ENCODE assay signal across 8 cellular contexts in the genomic region with DNA sequence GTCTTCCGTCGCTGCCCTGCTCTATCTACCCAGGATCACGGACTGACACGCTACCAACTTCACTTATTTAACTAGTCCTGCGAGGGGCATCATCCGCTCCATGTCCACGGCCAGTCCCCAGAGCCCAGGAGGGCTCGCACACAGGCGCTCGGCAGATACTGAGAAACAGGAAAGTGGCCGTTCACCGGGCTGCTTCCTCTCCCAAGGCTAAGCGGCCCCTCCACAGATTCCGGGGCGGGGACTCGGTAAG. TPM values are rescaled to one million over a fixed set of nuclear protein-coding genes. Genes with fewer than 3 reads are reported as not detected.
DNase-seq lines count a peak whose midpoint lies in the region; ATAC-seq, FAIRE-seq and TF ChIP-seq lines count a peak whose summit lies in the region.

No MANE protein-coding gene starts in this region.

- H2BK15ac ChIP-seq in H1 (ENCODE audit: low read length): no peak overlapping the region

- peaks cover 8% of the 10 kb centered on the region for H3K79me1 ChIP-seq in H1 (ENCODE audit: low read depth, low read length)

- TF ChIP-seq POLR2A in H1 (IDR thresholded peaks at IDR 0.05; ENCODE audit: control extremely low read depth in 1 of 2, low read depth in 2 of 2, low read length in 2 of 2) (no peak), GM12892 (IDR thresholded peaks at IDR 0.05; ENCODE audit: low read depth, low read length) (no peak)

- no peak overlapping the region for H2AFZ ChIP-seq in H1 (ENCODE audit: low read length)

- H3K56ac ChIP-seq in H1 (replicated peaks; ENCODE audit: insufficient read length, low read depth, low read length): peak overlapping the region; percentile 59

- peak overlapping the region; percentile 88 to 99 (median 94) for H3K4me3 Mint-ChIP-seq in naive thymus-derived CD4-positive, alpha-beta T cell

- peaks cover 4% of the 10 kb centered on the region; the same call in 1 of the 2 replicates for H3K23me2 ChIP-seq in H1 (ENCODE audit: low read depth, low read length)

- intact Hi-C loops in naive thymus-derived CD4-positive, alpha-beta T cell (cut with micrococcal nuclease): loop anchor here (1.0 to 5.0 kb wide), 8 partner anchors 17 to 196 kb away; a partner anchor contains a TSS

- peaks cover 6% of the 10 kb centered on the region for H3K36me3 ChIP-seq in BJ (ENCODE audit: control insufficient read depth, insufficient read depth, low read length)
- H3K36me3 ChIP-seq in H1 (ENCODE audit: control insufficient read depth in 2 of 4, insufficient read depth in 4 of 4, low read length in 3 of 4): peaks cover 9 to 30% (median 21%) of the 10 kb centered on the region in 4 experiments; a peak in 7 of 8 replicates
- H3K36me3 ChIP-seq in naive thymus-derived CD4-positive, alpha-beta T cell (ENCODE audit: control insufficient read depth in 2 of 3, insufficient read depth in 3 of 3, low read length in 3 of 3): peaks cover 4 to 35% (median 9%) of the 10 kb centered on the region in 3 experiments

- no peak for TF ChIP-seq RAD21 in H1 (IDR thresholded peaks at IDR 0.05 in 1 of 2, conservative IDR thresholded peaks at IDR 0.05 in 1 of 2; ENCODE audit: low read depth in 2 of 2, low read length in 2 of 2)

- peak overlapping the region; percentile 65 for H4K91ac ChIP-seq in H1 (replicated peaks; ENCODE audit: insufficient read length, low read length)

- FAIRE-seq in H1 (lab: Jason Lieb, UNC) (no peak), GM12892 (lab: Jason Lieb, UNC) (no peak)

- H3K9ac ChIP-seq in H1 (replicated peaks in 1 of 4; ENCODE audit: extremely low read depth in 1 of 4, low read depth in 3 of 4, low read length in 3 of 4): peak overlapping the region; percentile 42 to 86 (median 82); a peak in 6 of 7 replicates

- H3K9me3 ChIP-seq in H1 (ENCODE audit: insufficient read depth in 2 of 2, low read depth in 1 of 2, low read length in 1 of 2): no peaks in the 10 kb centered on the region
- no peaks in the 10 kb centered on the region for H3K9me3 ChIP-seq in naive thymus-derived CD4-positive, alpha-beta T cell (ENCODE audit: control insufficient read depth in 2 of 3, low read length in 3 of 3)

- no peak for TF ChIP-seq EP300 in H1 (IDR thresholded peaks at IDR 0.05; ENCODE audit: borderline replicate concordance in 1 of 2, low read depth in 2 of 2, low read length in 2 of 2)

- no peaks in the 10 kb centered on the region for H3K27me3 Mint-ChIP-seq in naive thymus-derived CD4-positive, alpha-beta T cell

- H3K14ac ChIP-seq in H1 (ENCODE audit: insufficient read length): no peak overlapping the region

- H3K36me3 Mint-ChIP-seq in naive thymus-derived CD4-positive, alpha-beta T cell: peaks cover 0 to 23% (median 3%) of the 10 kb centered on the region in 5 donors

- peaks cover 17 to 64% (median 43%) of the 10 kb centered on the region in 7 donors for H3K4me1 Mint-ChIP-seq in naive thymus-derived CD4-positive, alpha-beta T cell

- peak; percentile 28 for ATAC-seq in GM21528 (IDR thresholded peaks at IDR 0.05; ENCODE audit: low FRiP score, unreplicated experiment)
- ATAC-seq in naive thymus-derived CD4-positive, alpha-beta T cell: no peak
- ATAC-seq in HG03521 (IDR thresholded peaks at IDR 0.05; ENCODE audit: unreplicated experiment): no peak

- no peak overlapping the region for H2BK120ac ChIP-seq in H1 (replicated peaks; ENCODE audit: low read depth, low read length)

- DNase-seq in BJ (ENCODE audit: low read depth) (no peak), RWPE1 (ENCODE audit: low spot score) (no peak), H1 (ENCODE audit: low read depth in 1 of 2, low spot score in 2 of 2) (no peak), GM12892 (ENCODE audit: insufficient read length) (no peak), occipital lobe (lab: John Stamatoyannopoulos, UW) (no peak)
- no peak for DNase-seq in naive thymus-derived CD4-positive, alpha-beta T cell

- WGBS in H1 (ENCODE audit: extremely low coverage in 1 of 2, insufficient coverage in 1 of 2, insufficient read length in 1 of 2, insufficient replicate concordance in 2 of 2, low coverage in 1 of 2, low lambda C conversion rate in 2 of 2, missing lambda C conversion rate in 1 of 2), 2 experiments: 9% methylated on average over 10 of the region's 16 CpGs; no CpG with 5 or more reads in 1 of the 2 experiments

- peak overlapping the region; percentile 63 for H3K4ac ChIP-seq in H1 (replicated peaks; ENCODE audit: insufficient read length, low read depth, low read length)

- H3K27ac ChIP-seq in RWPE1 (peak overlapping the region; percentile 86), H1 (ENCODE audit: low read depth, low read length) (peak overlapping the region; percentile 41; the same call in 1 of the 2 replicates)
- peak overlapping the region; percentile 93 for H3K27ac ChIP-seq in naive thymus-derived CD4-positive, alpha-beta T cell (ENCODE audit: low read depth, low read length)

- TF ChIP-seq CTCF in BJ (IDR thresholded peaks at IDR 0.05; ENCODE audit: insufficient read depth, low read depth, low read length) (no peak), RWPE1 (conservative IDR thresholded peaks at IDR 0.05; ENCODE audit: low read depth) (no peak), H1 (IDR thresholded peaks at IDR 0.05; ENCODE audit: control extremely low read depth in 1 of 3, insufficient read depth in 1 of 3, low read depth in 1 of 3, low read length in 3 of 3) (no peak)

- H3K4me2 ChIP-seq in H1 (ENCODE audit: insufficient read depth in 1 of 2, low read depth in 2 of 2, low read length in 2 of 2): peak overlapping the region; percentile 77 to 84

- H4K5ac ChIP-seq in H1 (ENCODE audit: insufficient read length, low read depth, low read length): peak overlapping the region; percentile 38

- H3K4me1 ChIP-seq in H1 (replicated peaks in 1 of 4; ENCODE audit: control insufficient read depth in 3 of 4, insufficient read depth in 4 of 4, low read length in 3 of 4): peaks cover 3 to 11% (median 8%) of the 10 kb centered on the region in 4 experiments
- H3K4me1 ChIP-seq in naive thymus-derived CD4-positive, alpha-beta T cell (ENCODE audit: control insufficient read depth in 2 of 2, insufficient read depth in 2 of 2, low read length in 2 of 2): peaks cover 35 to 50% of the 10 kb centered on the region in 2 donors

- H3K79me2 ChIP-seq in H1 (ENCODE audit: control insufficient read depth in 1 of 2, insufficient read depth in 2 of 2, low read length in 2 of 2): peaks cover 0 to 24% of the 10 kb centered on the region in 2 experiments; a peak in 2 of 4 replicates

- CTCF ChIA-PET in BJ (lab: Yijun Ruan, JAX) (no interaction called here), RWPE1 (lab: Yijun Ruan, JAX) (no interaction called here), H1 (lab: Charles Lee; ENCODE audit: partially characterized antibody) (interaction anchor here (0.6 to 1.3 kb wide), 2 partner anchors 9 to 174 kb away, joined by 3 to 5 read pairs; no protein-coding TSS in a partner anchor)
- CTCF ChIA-PET in naive thymus-derived CD4-positive, alpha-beta T cell (lab: Charles Lee): interaction anchor here (0.5 kb wide), 1 partner anchor 214 kb away, joined by 3 read pairs; no protein-coding TSS in a partner anchor

- peak overlapping the region; percentile 65; the same call in 1 of the 2 replicates for H3K18ac ChIP-seq in H1 (ENCODE audit: extremely low read depth, low read length)

- H2AK5ac ChIP-seq in H1 (ENCODE audit: low read depth, low read length): no peak overlapping the region

- H2BK20ac ChIP-seq in H1 (ENCODE audit: low read length): no peak overlapping the region

- peaks cover 8% of the 10 kb centered on the region in 2 experiments for H4K20me1 ChIP-seq in H1 (replicated peaks in 1 of 2; ENCODE audit: control insufficient read depth in 1 of 2, insufficient read depth in 2 of 2, low read length in 2 of 2)

- 0 out of 2 replicates have a peak overlapping the region, but pooled peaks have one; percentile 6 for H2BK12ac ChIP-seq in H1 (ENCODE audit: low read depth, low read length)

- POLR2A ChIA-PET in BJ (lab: Charles Lee): no interaction called here
- POLR2A ChIA-PET in RWPE1 (lab: Yijun Ruan, JAX; ENCODE audit: low non-redundant PET): interaction anchor here (1.6 kb wide), 1 partner anchor 10 kb away, joined by 3 read pairs; a partner anchor contains a TSS
- POLR2A ChIA-PET in H1 (lab: Charles Lee; ENCODE audit: partially characterized antibody): interaction anchor here (0.9 to 9.3 kb wide), 21 partner anchors 8 to 358 kb away, joined by 3 to 65 read pairs (median 3); a partner anchor contains a TSS
- POLR2A ChIA-PET in naive thymus-derived CD4-positive, alpha-beta T cell (lab: Charles Lee): interaction anchor here (0.7 to 3.0 kb wide), 9 partner anchors 9 to 226 kb away, joined by 3 to 26 read pairs (median 3); a partner anchor contains a TSS

- no peak overlapping the region for H3K23ac ChIP-seq in H1 (ENCODE audit: insufficient read length)

- peak overlapping the region; percentile 92 for H4K8ac ChIP-seq in H1 (ENCODE audit: extremely low read depth, insufficient read depth, low read length)

- H3K27me3 ChIP-seq in BJ (ENCODE audit: control insufficient read depth, insufficient read depth, low read length): no peaks in the 10 kb centered on the region
- no peaks in the 10 kb centered on the region for H3K27me3 ChIP-seq in H1 (replicated peaks in 1 of 4; ENCODE audit: control insufficient read depth in 3 of 4, extremely low read depth in 1 of 4, insufficient read depth in 3 of 4, low read length in 3 of 4)
- H3K27me3 ChIP-seq in naive thymus-derived CD4-positive, alpha-beta T cell (ENCODE audit: control insufficient read depth in 2 of 2, insufficient read depth in 2 of 2, low read length in 2 of 2): no peaks in the 10 kb centered on the region

- peak overlapping the region; percentile 85; the same call in 1 of the 2 replicates for H2BK5ac ChIP-seq in H1 (ENCODE audit: low read depth, low read length)

- peak overlapping the region; percentile 84 to 97 (median 92) for H3K27ac Mint-ChIP-seq in naive thymus-derived CD4-positive, alpha-beta T cell

- peaks cover 0 to 2% (median 0%) of the 10 kb centered on the region in 11 donors for H3K9me3 Mint-ChIP-seq in naive thymus-derived CD4-positive, alpha-beta T cell

- H3K4me3 ChIP-seq in BJ (ENCODE audit: low read depth, low read length) (peak overlapping the region; percentile 87), H1 (ENCODE audit: extremely low read depth in 1 of 4, insufficient read depth in 2 of 4, low read depth in 3 of 4, low read length in 4 of 4) (peak overlapping the region; percentile 62 to 95 (median 88))
- peak overlapping the region; percentile 86 for H3K4me3 ChIP-seq in naive thymus-derived CD4-positive, alpha-beta T cell (ENCODE audit: low read length)

RNA-seq across cellular contexts. Expression of a gene that starts 0.4 kb away (rescaled TPM):
- polyA plus RNA-seq in BJ (2011; rRNA removed) (18.4 and 29.6 TPM in 2 replicates), H1 (2011; rRNA removed) (61.9 and 97.9 TPM in 2 replicates)
- polyA minus RNA-seq in BJ (2011; rRNA and poly(A)+ RNA removed): 1.7 and 3.3 TPM in 2 replicates
- 35.9 and 41.5 TPM in 2 replicates for total RNA-seq in H1 (2021; fragmentation: NEBNext Ultra II Directional; extraction: Animal tissue kit (Norgen Biotek cat#: 25700))
- polyA plus RNA-seq in H1 (2011; cell fraction: cytosol; rRNA removed): 87.0 TPM
- polyA plus RNA-seq in H1 (2011; cell fraction: nucleus; rRNA removed): 64.0 TPM
- 31.4 to 46.5 TPM (median 41.9 TPM) in 4 replicates for polyA plus RNA-seq in H1 (2012, experiment 1 of 2)
- polyA plus RNA-seq in H1 (2012, experiment 2 of 2): 43.9 TPM
- polyA plus RNA-seq in H1 (2013, experiment 1 of 2): 37.3 TPM
- 38.6 TPM for polyA plus RNA-seq in H1 (2013, experiment 2 of 2)
- polyA minus RNA-seq in H1 (2011; rRNA and poly(A)+ RNA removed): 7.8 and 9.4 TPM in 2 replicates
- 12.5 TPM for polyA minus RNA-seq in H1 (2011; cell fraction: cytosol; rRNA and poly(A)+ RNA removed)
- polyA minus RNA-seq in H1 (2011; cell fraction: nucleus; rRNA and poly(A)+ RNA removed): 23.0 TPM
- 10 to 100 TPM; 35.9 to 61.9 (median 47.5) TPM for total RNA-seq in naive thymus-derived CD4-positive, alpha-beta T cell
- 100 to 1,000 TPM; 108 to 123 TPM for polyA plus RNA-seq in naive thymus-derived CD4-positive, alpha-beta T cell
- 10.8 TPM for polyA plus RNA-seq in GM12892 (2012; ENCODE audit: missing spikeins)
- 5.5 TPM for total RNA-seq in occipital lobe

RNA-seq across cellular contexts. Expression of a gene that starts 0.5 kb away (rescaled TPM):
- polyA plus RNA-seq in BJ (2011; rRNA removed) (10.8 and 10.9 TPM in 2 replicates), H1 (2011; rRNA removed) (17.6 and 23.3 TPM in 2 replicates)
- polyA minus RNA-seq in BJ (2011; rRNA and poly(A)+ RNA removed): 2.2 and 2.6 TPM in 2 replicates
- total RNA-seq in H1 (2021; fragmentation: NEBNext Ultra II Directional; extraction: Animal tissue kit (Norgen Biotek cat#: 25700)): 38.6 and 39.8 TPM in 2 replicates
- 28.0 TPM for polyA plus RNA-seq in H1 (2011; cell fraction: cytosol; rRNA removed)
- polyA plus RNA-seq in H1 (2011; cell fraction: nucleus; rRNA removed): 24.2 TPM
- 38.1 to 44.2 TPM (median 40.1 TPM) in 4 replicates for polyA plus RNA-seq in H1 (2012, experiment 1 of 2)
- 19.9 TPM for polyA plus RNA-seq in H1 (2012, experiment 2 of 2)
- polyA plus RNA-seq in H1 (2013, experiment 1 of 2): 40.4 TPM
- 44.2 TPM for polyA plus RNA-seq in H1 (2013, experiment 2 of 2)
- 3.2 and 4.4 TPM in 2 replicates for polyA minus RNA-seq in H1 (2011; rRNA and poly(A)+ RNA removed)
- 8.4 TPM for polyA minus RNA-seq in H1 (2011; cell fraction: cytosol; rRNA and poly(A)+ RNA removed)
- 9.5 TPM for polyA minus RNA-seq in H1 (2011; cell fraction: nucleus; rRNA and poly(A)+ RNA removed)
- 10 to 100 TPM; 16.3 to 33.5 (median 27.1) TPM for total RNA-seq in naive thymus-derived CD4-positive, alpha-beta T cell
- 10 to 100 TPM; 10.0 to 26.0 TPM for polyA plus RNA-seq in naive thymus-derived CD4-positive, alpha-beta T cell
- 14.9 TPM for polyA plus RNA-seq in GM12892 (2012; ENCODE audit: missing spikeins)
- total RNA-seq in occipital lobe: 3.9 TPM

RNA-seq across cellular contexts. Expression of a gene that starts 9.7 kb away (rescaled TPM):
- 0.36 and 0.37 TPM in 2 replicates for polyA plus RNA-seq in BJ (2011; rRNA removed)
- 1.9 TPM in 1 of 2 replicates, not detected in the other for polyA minus RNA-seq in BJ (2011; rRNA and poly(A)+ RNA removed)
- 5.8 and 6.4 TPM in 2 replicates for total RNA-seq in H1 (2021; fragmentation: NEBNext Ultra II Directional; extraction: Animal tissue kit (Norgen Biotek cat#: 25700))
- 12.9 and 15.1 TPM in 2 replicates for polyA plus RNA-seq in H1 (2011; rRNA removed)
- 7.8 TPM for polyA plus RNA-seq in H1 (2011; cell fraction: cytosol; rRNA removed)
- polyA plus RNA-seq in H1 (2011; cell fraction: nucleus; rRNA removed): 8.5 TPM
- polyA plus RNA-seq in H1 (2012, experiment 1 of 2): 7.9 to 8.8 TPM (median 8.4 TPM) in 4 replicates
- 11.4 TPM for polyA plus RNA-seq in H1 (2012, experiment 2 of 2)
- polyA plus RNA-seq in H1 (2013, experiment 1 of 2): 6.9 TPM
- polyA plus RNA-seq in H1 (2013, experiment 2 of 2): 5.8 TPM
- polyA minus RNA-seq in H1 (2011; rRNA and poly(A)+ RNA removed): 1.6 and 5.0 TPM in 2 replicates
- 3.7 TPM for polyA minus RNA-seq in H1 (2011; cell fraction: cytosol; rRNA and poly(A)+ RNA removed)
- 1.5 TPM for polyA minus RNA-seq in H1 (2011; cell fraction: nucleus; rRNA and poly(A)+ RNA removed)
- total RNA-seq in naive thymus-derived CD4-positive, alpha-beta T cell: 10 to 100 TPM in 1 of 5 experiments, 1 to 10 TPM in 4; 1.0 to 28.0 (median 1.9) TPM
- 1 to 10 TPM; 2.0 to 2.6 TPM for polyA plus RNA-seq in naive thymus-derived CD4-positive, alpha-beta T cell
- polyA plus RNA-seq in GM12892 (2012; ENCODE audit: missing spikeins): 3.5 TPM
- total RNA-seq in occipital lobe: not detected

RNA-seq across cellular contexts. Expression of a gene that starts 17.6 kb away (rescaled TPM):
- polyA plus RNA-seq in BJ (2011; rRNA removed): 48.8 and 70.8 TPM in 2 replicates
- 15.1 and 16.8 TPM in 2 replicates for polyA minus RNA-seq in BJ (2011; rRNA and poly(A)+ RNA removed)
- 37.0 and 41.8 TPM in 2 replicates for total RNA-seq in H1 (2021; fragmentation: NEBNext Ultra II Directional; extraction: Animal tissue kit (Norgen Biotek cat#: 25700))
- 60.8 and 64.2 TPM in 2 replicates for polyA plus RNA-seq in H1 (2011; rRNA removed)
- polyA plus RNA-seq in H1 (2011; cell fraction: cytosol; rRNA removed): 84.9 TPM
- polyA plus RNA-seq in H1 (2011; cell fraction: nucleus; rRNA removed): 30.5 TPM
- 48.9 to 59.9 TPM (median 53.7 TPM) in 4 replicates for polyA plus RNA-seq in H1 (2012, experiment 1 of 2)
- polyA plus RNA-seq in H1 (2012, experiment 2 of 2): 39.8 TPM
- polyA plus RNA-seq in H1 (2013, experiment 1 of 2): 40.1 TPM
- 41.3 TPM for polyA plus RNA-seq in H1 (2013, experiment 2 of 2)
- polyA minus RNA-seq in H1 (2011; rRNA and poly(A)+ RNA removed): 31.9 and 34.2 TPM in 2 replicates
- 15.9 TPM for polyA minus RNA-seq in H1 (2011; cell fraction: cytosol; rRNA and poly(A)+ RNA removed)
- 18.6 TPM for polyA minus RNA-seq in H1 (2011; cell fraction: nucleus; rRNA and poly(A)+ RNA removed)
- total RNA-seq in naive thymus-derived CD4-positive, alpha-beta T cell: 10 to 100 TPM; 12.0 to 30.6 (median 30.1) TPM
- polyA plus RNA-seq in naive thymus-derived CD4-positive, alpha-beta T cell: 10 to 100 TPM; 33.6 to 35.3 TPM
- polyA plus RNA-seq in GM12892 (2012; ENCODE audit: missing spikeins): 32.6 TPM
- 34.0 TPM for total RNA-seq in occipital lobe

RNA-seq across cellular contexts. Expression of a gene that starts 17.8 kb away (rescaled TPM):
- polyA plus RNA-seq in BJ (2011; rRNA removed) (67.2 and 110 TPM in 2 replicates), H1 (2011; rRNA removed) (99.7 and 144 TPM in 2 replicates)
- polyA minus RNA-seq in BJ (2011; rRNA and poly(A)+ RNA removed): 106 and 156 TPM in 2 replicates
- 78.8 and 80.8 TPM in 2 replicates for total RNA-seq in H1 (2021; fragmentation: NEBNext Ultra II Directional; extraction: Animal tissue kit (Norgen Biotek cat#: 25700))
- 68.0 TPM for polyA plus RNA-seq in H1 (2011; cell fraction: cytosol; rRNA removed)
- polyA plus RNA-seq in H1 (2011; cell fraction: nucleus; rRNA removed): 334 TPM
- polyA plus RNA-seq in H1 (2012, experiment 1 of 2): 65.1 to 84.3 TPM (median 78.3 TPM) in 4 replicates
- polyA plus RNA-seq in H1 (2012, experiment 2 of 2): 54.5 TPM
- polyA plus RNA-seq in H1 (2013, experiment 1 of 2): 39.6 TPM
- 35.7 TPM for polyA plus RNA-seq in H1 (2013, experiment 2 of 2)
- 71.4 and 95.1 TPM in 2 replicates for polyA minus RNA-seq in H1 (2011; rRNA and poly(A)+ RNA removed)
- polyA minus RNA-seq in H1 (2011; cell fraction: cytosol; rRNA and poly(A)+ RNA removed): 67.2 TPM
- polyA minus RNA-seq in H1 (2011; cell fraction: nucleus; rRNA and poly(A)+ RNA removed): 69.8 TPM
- total RNA-seq in naive thymus-derived CD4-positive, alpha-beta T cell: 100 to 1,000 TPM; 108 to 174 (median 153) TPM
- 10 to 100 TPM; 19.8 to 40.3 TPM for polyA plus RNA-seq in naive thymus-derived CD4-positive, alpha-beta T cell
- polyA plus RNA-seq in GM12892 (2012; ENCODE audit: missing spikeins): 51.4 TPM
- total RNA-seq in occipital lobe: 37.6 TPM

Comparison
In these comparisons a context has a peak if more than half of its experiments do, and no peak if none do; other contexts are left out.
1. H3K27ac ChIP-seq: peak in every context shown above with its lines; median percentile 93 in naive thymus-derived CD4-positive, alpha-beta T cell; 86 in RWPE1; 41 in H1.
2. CTCF ChIA-PET loops: an anchor here in H1 (0.6 to 1.3 kb wide) and naive thymus-derived CD4-positive, alpha-beta T cell (0.5 kb wide); none called in BJ and RWPE1.